ENCODE assay signal across 20 cellular contexts in genomic region chr9:22308177-22308576, GRCh38.
DNase-seq lines count a peak whose midpoint lies in the region; ATAC-seq and TF ChIP-seq lines count a peak whose summit lies in the region.
"Had no signal": no experiment of that assay in that cellular context is flagged by ENCODE, and none has a peak within 500 bp of the region (broad histone marks: within the 10 kb centered on the region; RNA-seq: fewer than 3 reads in every experiment).

No MANE protein-coding gene starts in this region.

- H3K4me3 ChIP-seq in endodermal cell (ENCODE audit: low read length), result no peak overlapping the region
- H3K4me3 ChIP-seq: tibial artery had no signal

- H3K36me3 Mint-ChIP-seq in endodermal cell (ENCODE audit: low read depth) (no peaks in the 10 kb centered on the region), progenitor cell of endocrine pancreas (ENCODE audit: insufficient read depth) (no peaks in the 10 kb centered on the region)
- H3K36me3 Mint-ChIP-seq: CD14-positive monocyte; memory B cell; stimulated activated naive B cell treated with anti-CD40 and anti-IgM and Interleukin-4, amounts not matched to agents 10 μg/mL and 1 μg/mL and 100 μg/mL, for 72 hours had no signal

- peak; percentile 56 for TF ChIP-seq CTCF in endodermal cell (conservative IDR thresholded peaks at IDR 0.05)
- peak; percentile 17 for TF ChIP-seq CTCF in progenitor cell of endocrine pancreas (IDR thresholded peaks at IDR 0.05; ENCODE audit: unreplicated experiment)

- H3K4me1 Mint-ChIP-seq in endodermal cell (no peaks in the 10 kb centered on the region), progenitor cell of endocrine pancreas (ENCODE audit: low read depth) (peaks cover 6% of the 10 kb centered on the region)
- H3K4me1 Mint-ChIP-seq: CD14-positive monocyte; memory B cell; nephron; stimulated activated naive B cell treated with anti-CD40 and anti-IgM and Interleukin-4, amounts not matched to agents 10 μg/mL and 1 μg/mL and 100 μg/mL, for 72 hours had no signal

- H3K9ac ChIP-seq in endodermal cell (ENCODE audit: extremely low read depth, low read length, poor library complexity, severe bottlenecking), result no peak overlapping the region

- no peaks in the 10 kb centered on the region for H3K36me3 ChIP-seq in endodermal cell (ENCODE audit: control insufficient read depth, insufficient read depth, low read length)
- H3K36me3 ChIP-seq: tibial artery had no signal

- H3K27me3 Mint-ChIP-seq in endodermal cell (ENCODE audit: insufficient read depth), result no peaks in the 10 kb centered on the region
- H3K27me3 Mint-ChIP-seq in progenitor cell of endocrine pancreas, result peaks cover 22% of the 10 kb centered on the region

- no peak overlapping the region for H3K27ac ChIP-seq in endodermal cell (ENCODE audit: low read depth, low read length)
- H3K27ac ChIP-seq: tibial artery had no signal

- no peaks in the 10 kb centered on the region for H3K4me1 ChIP-seq in endodermal cell (ENCODE audit: control insufficient read depth, insufficient read depth, low read length)
- H3K4me1 ChIP-seq: tibial artery had no signal

- H3K27ac Mint-ChIP-seq in endodermal cell (no peak overlapping the region), progenitor cell of endocrine pancreas (no peak overlapping the region)
- H3K27ac Mint-ChIP-seq: CD14-positive monocyte; memory B cell; stimulated activated naive B cell treated with anti-CD40 and anti-IgM and Interleukin-4, amounts not matched to agents 10 μg/mL and 1 μg/mL and 100 μg/mL, for 72 hours had no signal

- H3K4me3 Mint-ChIP-seq in endodermal cell (no peak overlapping the region), progenitor cell of endocrine pancreas (ENCODE audit: low read depth) (no peak overlapping the region)
- H3K4me3 Mint-ChIP-seq: CD14-positive monocyte; memory B cell; nephron; stimulated activated naive B cell treated with anti-CD40 and anti-IgM and Interleukin-4, amounts not matched to agents 10 μg/mL and 1 μg/mL and 100 μg/mL, for 72 hours had no signal

- peaks cover 17% of the 10 kb centered on the region for H3K9me3 Mint-ChIP-seq in endodermal cell
- peaks cover 16% of the 10 kb centered on the region for H3K9me3 Mint-ChIP-seq in progenitor cell of endocrine pancreas (ENCODE audit: low read depth)
- H3K9me3 Mint-ChIP-seq: CD14-positive monocyte, memory B cell had no signal

- DNase-seq in NCI-H146 (lab: John Stamatoyannopoulos, UW) (peak; percentile 15), NCI-H146 treated with DMSO at 0.1 percent for 48 hours (lab: John Stamatoyannopoulos, UW; ENCODE audit: unreplicated experiment) (no peak), NCI-H1694 treated with DMSO at 0.1 percent for 48 hours (lab: John Stamatoyannopoulos, UW) (peak; percentile 45), endodermal cell (no peak), progenitor cell of endocrine pancreas (ENCODE audit: low spot score, unreplicated experiment) (no peak), globus pallidus (ENCODE audit: low spot score) (no peak)
- DNase-seq: activated CD4-positive, alpha-beta T cell treated with anti-CD3 and anti-CD28 coated beads, Interleukin-2, amount 50 U/mL, for 1 hour; activated naive CD4-positive, alpha-beta T cell treated with Interleukin-2 at 50 U/mL for 16 hours; anterior cingulate cortex; effector memory CD4-positive, alpha-beta T cell; MV-4-11; retina; SHP77; stimulated activated naive B cell treated with anti-CD40 and anti-IgM and Interleukin-4, amounts not matched to agents 10 μg/mL and 1 μg/mL and 100 μg/mL, for 72 hours; tibial artery had no signal

- H3K9me3 ChIP-seq in endodermal cell (ENCODE audit: control insufficient read depth, low read length), result peaks cover 19% of the 10 kb centered on the region
- H3K9me3 ChIP-seq: tibial artery had no signal

- ATAC-seq in HG03095 (IDR thresholded peaks at IDR 0.05; ENCODE audit: unreplicated experiment) (no peak), GM19351 (IDR thresholded peaks at IDR 0.05; ENCODE audit: unreplicated experiment) (no peak)
- ATAC-seq: stimulated activated naive B cell treated with anti-CD40 and anti-IgM and Interleukin-4, amounts not matched to agents 10 μg/mL and 1 μg/mL and 100 μg/mL, for 72 hours had no signal

- no peaks in the 10 kb centered on the region for H3K27me3 ChIP-seq in endodermal cell (ENCODE audit: control insufficient read depth, insufficient read depth, low read length, poor library complexity, severe bottlenecking)
- H3K27me3 ChIP-seq: tibial artery had no signal

Comparison
In these comparisons a context has a peak if more than half of its experiments do, and no peak if none do; other contexts are left out.
1. DNase-seq: peak in NCI-H146 (single experiment) and NCI-H1694 treated with DMSO at 0.1 percent for 48 hours (single experiment); none in NCI-H146 treated with DMSO at 0.1 percent for 48 hours (single experiment), endodermal cell (single experiment), progenitor cell of endocrine pancreas (single experiment) and globus pallidus (single experiment).